In the genomic region with DNA sequence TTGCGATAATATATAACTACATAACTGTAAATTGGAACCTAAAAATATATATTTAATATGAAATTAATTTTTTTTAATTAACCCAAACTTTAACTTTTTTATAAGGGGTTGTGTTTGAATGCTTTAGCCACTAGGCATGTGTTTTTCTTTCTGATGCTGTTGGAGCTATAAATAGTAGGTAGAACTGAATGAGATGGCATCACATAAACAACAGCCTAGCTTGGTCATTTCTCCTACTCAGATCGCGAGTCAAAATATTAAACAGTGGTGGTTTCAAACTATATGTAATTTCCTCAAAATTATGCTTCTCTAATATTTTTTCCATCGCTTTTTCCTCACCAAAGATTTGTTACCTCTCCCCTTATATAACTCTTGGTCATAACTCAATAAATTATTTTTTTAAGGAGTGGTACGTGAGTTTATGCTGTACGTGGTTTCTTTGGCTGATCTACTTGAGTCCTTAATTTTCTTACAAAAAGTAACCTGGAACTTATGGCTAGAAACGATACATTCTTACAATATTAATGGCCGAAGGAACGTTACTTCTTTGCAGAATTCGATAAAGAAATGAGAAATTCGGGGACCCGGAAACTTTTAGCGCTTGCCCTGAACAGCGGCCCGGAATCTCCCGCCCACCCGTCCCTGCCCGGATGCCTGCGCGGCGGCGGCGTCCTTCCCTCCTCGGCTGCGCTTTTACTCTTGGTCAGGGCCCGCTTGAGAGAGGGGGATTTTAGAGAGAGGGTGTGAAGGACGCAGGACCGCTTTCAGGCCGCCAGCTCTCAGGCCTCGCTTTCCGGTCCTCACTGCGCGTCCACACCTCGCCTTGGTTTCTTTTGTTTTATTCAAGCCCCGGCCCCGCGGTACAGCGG, we compare ENCODE assay signal across 8 cellular contexts.
DNase-seq lines count a peak whose midpoint lies in the region; ATAC-seq lines count a peak whose summit lies in the region.

No MANE protein-coding gene starts in this region.

- no peaks in the 10 kb centered on the region for H3K27me3 Mint-ChIP-seq in activated CD8-positive, alpha-beta T cell treated with anti-CD3 and anti-CD28 coated beads, Interleukin-2, amount 10 ng/mL, durations not matched to agents 7 days and 5 days (ENCODE audit: low read depth)
- H3K27me3 Mint-ChIP-seq in naive B cell = no peaks in the 10 kb centered on the region

- peaks cover 2% of the 10 kb centered on the region for H3K36me3 Mint-ChIP-seq in activated CD8-positive, alpha-beta T cell treated with anti-CD3 and anti-CD28 coated beads, Interleukin-2, amount 10 ng/mL, durations not matched to agents 7 days and 5 days (ENCODE audit: low read depth)
- H3K36me3 Mint-ChIP-seq in naive B cell = no peaks in the 10 kb centered on the region

- H3K27ac Mint-ChIP-seq in activated CD8-positive, alpha-beta T cell treated with anti-CD3 and anti-CD28 coated beads, Interleukin-2, amount 10 ng/mL, durations not matched to agents 7 days and 5 days = peak overlapping the region; percentile 99
- H3K27ac Mint-ChIP-seq in naive B cell = peak overlapping the region; percentile 96 to 99 (median 98)

- H3K4me3 Mint-ChIP-seq in activated CD8-positive, alpha-beta T cell treated with anti-CD3 and anti-CD28 coated beads, Interleukin-2, amount 10 ng/mL, durations not matched to agents 7 days and 5 days = peak overlapping the region; percentile 93
- H3K4me3 Mint-ChIP-seq in naive B cell = peak overlapping the region; percentile 86 to 96 (median 94)

- ATAC-seq in GM18861 (IDR thresholded peaks at IDR 0.05; ENCODE audit: unreplicated experiment) = peak; percentile 27
- peak; percentile 41 for ATAC-seq in HG03066 (IDR thresholded peaks at IDR 0.05; ENCODE audit: low read depth, unreplicated experiment)
- peak; percentile 41 for ATAC-seq in activated CD8-positive, alpha-beta T cell treated with anti-CD3 and anti-CD28 coated beads, Interleukin-2, amount 10 ng/mL, durations not matched to agents 7 days and 5 days
- ATAC-seq in esophagus mucosa = peak; percentile 10
- peak; percentile 27 to 35 for ATAC-seq in naive B cell (ENCODE audit: low read depth in 2 of 2)

- CTCF ChIA-PET in activated CD8-positive, alpha-beta T cell treated with anti-CD3 and anti-CD28 coated beads, Interleukin-2, amount 10 ng/mL, durations not matched to agents 7 days and 5 days (lab: Charles Lee) = interaction anchor here (0.6 to 2.6 kb wide), 7 partner anchors 14 to 597 kb away, joined by 3 to 6 read pairs (median 4); no protein-coding TSS in a partner anchor

- POLR2A ChIA-PET in activated CD8-positive, alpha-beta T cell treated with anti-CD3 and anti-CD28 coated beads, Interleukin-2, amount 10 ng/mL, durations not matched to agents 7 days and 5 days (lab: Charles Lee) = interaction anchor here (0.7 to 2.7 kb wide), 18 partner anchors 9 to 1706 kb away, joined by 3 to 17 read pairs (median 4); a partner anchor contains a TSS

- DNase-seq in AML-193 (lab: John Stamatoyannopoulos, UW) (peak; percentile 62 to 77), NCI-H510A (lab: John Stamatoyannopoulos, UW) (peak; percentile 19), naive B cell (peak; percentile 12), superior temporal gyrus (ENCODE audit: extremely low spot score) (peak; percentile 63)
- peak; percentile 73 for DNase-seq in activated CD8-positive, alpha-beta T cell treated with anti-CD3 and anti-CD28 coated beads, Interleukin-2, amount 10 ng/mL, durations not matched to agents 7 days and 5 days

- no peaks in the 10 kb centered on the region for H3K9me3 Mint-ChIP-seq in activated CD8-positive, alpha-beta T cell treated with anti-CD3 and anti-CD28 coated beads, Interleukin-2, amount 10 ng/mL, durations not matched to agents 7 days and 5 days (ENCODE audit: insufficient read depth)
- H3K9me3 Mint-ChIP-seq in naive B cell = no peaks in the 10 kb centered on the region

- H3K4me1 Mint-ChIP-seq in activated CD8-positive, alpha-beta T cell treated with anti-CD3 and anti-CD28 coated beads, Interleukin-2, amount 10 ng/mL, durations not matched to agents 7 days and 5 days (ENCODE audit: low read depth) = peaks cover 37% of the 10 kb centered on the region
- H3K4me1 Mint-ChIP-seq in naive B cell = peaks cover 41 to 59% (median 55%) of the 10 kb centered on the region in 3 donors

Comparison
In these comparisons a context has a peak if more than half of its experiments do, and no peak if none do; other contexts are left out.
1. Peak in every context shown above with its lines: DNase-seq and ATAC-seq.
2. DNase-seq: peak in every context shown above with its lines; median percentile 73 in activated CD8-positive, alpha-beta T cell treated with anti-CD3 and anti-CD28 coated beads, Interleukin-2, amount 10 ng/mL, durations not matched to agents 7 days and 5 days; 70 in AML-193; 63 in superior temporal gyrus; 19 in NCI-H510A; 12 in naive B cell.